In the genomic region with DNA sequence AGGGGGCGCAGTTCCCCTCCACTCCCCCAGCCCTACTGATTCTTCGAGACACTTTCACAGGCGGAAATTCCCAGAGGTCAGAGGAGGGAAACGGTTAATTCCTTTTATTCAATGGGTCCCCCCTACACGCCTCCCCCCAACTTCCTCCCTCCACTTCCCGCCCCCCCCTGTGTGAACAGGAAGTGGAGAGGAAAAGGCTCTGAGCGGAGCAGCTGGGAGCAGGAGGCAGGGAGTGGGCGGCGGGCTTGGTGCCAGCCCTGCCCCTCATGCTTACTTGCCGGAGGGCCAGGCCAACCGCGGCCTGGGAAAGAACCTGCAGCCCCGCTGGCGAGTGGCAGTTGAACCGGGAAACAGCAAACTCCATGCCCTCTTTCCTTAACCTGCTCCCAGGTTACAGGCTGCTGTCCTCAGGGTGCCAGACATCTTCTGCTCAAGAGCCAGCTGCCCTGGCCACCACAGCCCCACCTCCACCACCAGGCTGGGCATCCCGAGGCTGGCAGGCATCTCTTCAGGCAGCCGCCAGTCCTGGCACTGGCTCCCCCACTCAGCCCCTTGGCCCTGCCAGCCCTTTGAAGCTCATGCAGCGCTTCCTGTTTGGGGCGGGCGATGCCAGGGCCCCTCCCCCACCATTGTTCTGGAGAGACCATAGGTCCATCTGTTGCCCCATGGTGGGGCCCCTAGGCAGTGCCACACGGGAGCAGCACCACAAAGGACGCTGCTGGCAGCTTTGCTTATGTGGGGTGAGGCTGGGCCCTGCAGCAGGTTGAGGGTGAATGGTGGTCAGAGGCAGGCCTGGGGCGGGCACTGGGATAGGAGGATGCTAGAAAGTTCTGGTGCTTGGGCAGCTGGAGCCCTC, we compare ENCODE assay signal across 8 cellular contexts. TPM values are rescaled to one million over a fixed set of nuclear protein-coding genes. Genes with fewer than 3 reads are reported as not detected.
DNase-seq lines count a peak whose midpoint lies in the region; ATAC-seq and TF ChIP-seq lines count a peak whose summit lies in the region.

No MANE protein-coding gene starts in this region.

- H3K4me3 Mint-ChIP-seq in effector memory CD8-positive, alpha-beta T cell: peak overlapping the region; percentile 81 to 91

- H3K36me3 Mint-ChIP-seq in effector memory CD8-positive, alpha-beta T cell (ENCODE audit: insufficient read depth): peaks cover 29% of the 10 kb centered on the region

- peak in 1 of 2 donors; percentile 23 for TF ChIP-seq POLR2A in uterus (IDR thresholded peaks at IDR 0.05)

- H3K9me3 ChIP-seq in ES-I3 (ENCODE audit: control insufficient read depth, insufficient read depth, low read length) (no peaks in the 10 kb centered on the region), MG63 (no peaks in the 10 kb centered on the region), mucosa of stomach (ENCODE audit: control insufficient read depth, low read length) (no peaks in the 10 kb centered on the region), uterus (no peaks in the 10 kb centered on the region)

- H3K4me3 ChIP-seq in MG63 (peak overlapping the region; percentile 30), mucosa of stomach (ENCODE audit: low read length) (peak overlapping the region; percentile 82), uterus (peak overlapping the region; percentile 21 to 38)

- peak overlapping the region; percentile 77 to 79 for H3K27ac ChIP-seq in uterus

- H3K4me1 Mint-ChIP-seq in effector memory CD8-positive, alpha-beta T cell (ENCODE audit: low read depth in 2 of 2): peaks cover 14 to 29% of the 10 kb centered on the region in 2 donors

- H3K36me3 ChIP-seq in ES-I3 (ENCODE audit: insufficient read depth, low read length) (peaks cover 4% of the 10 kb centered on the region), MG63 (peaks cover 13% of the 10 kb centered on the region), mucosa of stomach (ENCODE audit: control insufficient read depth, insufficient read depth, low read length) (peaks cover 9% of the 10 kb centered on the region), uterus (no peaks in the 10 kb centered on the region)

- H3K9ac ChIP-seq in ES-I3 (ENCODE audit: low read depth, low read length) (peak overlapping the region; percentile 13; the same call in 1 of the 2 replicates), mucosa of stomach (ENCODE audit: low read length) (peak overlapping the region; percentile 87)

- TF ChIP-seq CTCF in uterus (IDR thresholded peaks at IDR 0.05): no peak

- intact Hi-C loops in uterus (cut with DNase I; ENCODE audit: low total_unique reads): loop anchor here (10.0 kb wide), 1 partner anchor 118 kb away; no protein-coding TSS in a partner anchor

- peak; percentile 57 for ATAC-seq in effector memory CD8-positive, alpha-beta T cell (replicated peaks)
- ATAC-seq in GM18517 (IDR thresholded peaks at IDR 0.05; ENCODE audit: unreplicated experiment): no peak

- DNase-seq in MG63 (peak; percentile 74), uterus (peak in 1 of 2 donors; percentile 61), cortex of kidney (lab: John Stamatoyannopoulos, UW) (no peak)
- peak; percentile 74 for DNase-seq in activated CD4-positive, alpha-beta T cell treated with anti-CD3 and anti-CD28 coated beads for 48 hours
- peak; percentile 51 to 55 (median 52) for DNase-seq in effector memory CD8-positive, alpha-beta T cell

- H3K27me3 Mint-ChIP-seq in effector memory CD8-positive, alpha-beta T cell: no peaks in the 10 kb centered on the region

- H3K27ac Mint-ChIP-seq in effector memory CD8-positive, alpha-beta T cell: peak overlapping the region; percentile 88 to 93

- H3K4me1 ChIP-seq in ES-I3 (ENCODE audit: insufficient read depth, low read length): peaks cover 10% of the 10 kb centered on the region; the same call in 1 of the 2 replicates
- peaks cover 40% of the 10 kb centered on the region for H3K4me1 ChIP-seq in mucosa of stomach (ENCODE audit: control insufficient read depth, insufficient read depth, low read length)
- H3K4me1 ChIP-seq in uterus: peaks cover 0 to 5% of the 10 kb centered on the region in 2 donors

- H3K27me3 ChIP-seq in MG63: no peaks in the 10 kb centered on the region
- no peaks in the 10 kb centered on the region for H3K27me3 ChIP-seq in mucosa of stomach (ENCODE audit: control insufficient read depth, insufficient read depth, low read length)
- H3K27me3 ChIP-seq in uterus: no peaks in the 10 kb centered on the region

- no peaks in the 10 kb centered on the region for H3K9me3 Mint-ChIP-seq in effector memory CD8-positive, alpha-beta T cell

RNA-seq across cellular contexts. Expression of gene VPS18, which starts 12.9 kb away (rescaled TPM):
- total RNA-seq in MG63 (2014; rRNA removed; shearing (Covaris generic); ENCODE audit: low replicate concordance): 14.0 and 24.8 TPM in 2 replicates
- total RNA-seq in uterus: 10 to 100 TPM in 2 of 4 donors, 1 to 10 TPM in 2; 3.8 to 33.3 (median 17.3) TPM

RNA-seq across cellular contexts. Expression of gene DLL4, which starts 22.0 kb away (rescaled TPM):
- not detected in 2 replicates for total RNA-seq in MG63 (2014; rRNA removed; shearing (Covaris generic); ENCODE audit: low replicate concordance)
- 10 to 100 TPM; 18.2 to 31.1 (median 22.6) TPM for total RNA-seq in uterus

RNA-seq across cellular contexts. Expression of gene RHOV, which starts 33.1 kb away (rescaled TPM):
- 0.49 TPM in 1 of 2 replicates, not detected in the other for total RNA-seq in MG63 (2014; rRNA removed; shearing (Covaris generic); ENCODE audit: low replicate concordance)
- under 1 TPM in 1 of 4 donors, not detected in 3; 0.76 TPM for total RNA-seq in uterus

RNA-seq across cellular contexts. Expression of gene CHAC1, which starts 46.1 kb away (rescaled TPM):
- 8.8 and 18.5 TPM in 2 replicates for total RNA-seq in MG63 (2014; rRNA removed; shearing (Covaris generic); ENCODE audit: low replicate concordance)
- 1 to 10 TPM in 2 of 4 donors, under 1 TPM in 1, not detected in 1; 0.35 to 1.8 (median 1.4) TPM for total RNA-seq in uterus

Comparison
In these comparisons a context has a peak if more than half of its experiments do, and no peak if none do; other contexts are left out.
1. H3K4me3 ChIP-seq: peak in every context shown above with its lines; median percentile 82 in mucosa of stomach; 30 in MG63; 30 in uterus.
2. RNA of gene DLL4, which starts 22.0 kb away (total RNA-seq): 18.2 to 31.1 TPM in uterus; not detected in MG63; every median in the first group is over 10 times any median in the second.